Comparison of ENCODE assay signal across 2 cellular contexts in the genomic region with DNA sequence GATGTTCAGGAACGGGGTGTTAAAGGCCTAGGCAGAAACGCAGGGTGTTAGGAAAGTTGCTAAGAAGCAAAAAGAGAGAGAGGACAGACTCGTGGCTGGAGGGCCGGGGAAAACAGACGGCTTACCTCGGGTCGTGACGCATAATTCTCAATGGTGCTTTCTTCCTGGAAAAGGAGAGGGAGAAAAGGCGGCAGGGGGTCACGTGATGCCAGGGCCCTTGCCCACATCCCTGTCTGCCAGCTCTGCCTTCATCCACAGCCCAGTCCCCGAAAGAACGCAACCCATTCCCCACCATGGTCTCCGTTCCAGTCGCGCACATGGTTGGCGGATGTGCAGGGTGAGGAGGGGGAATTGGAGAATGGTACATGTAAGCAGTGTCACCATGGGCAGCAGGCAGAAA.
TF ChIP-seq lines count a peak whose summit lies in the region.

No MANE protein-coding gene starts in this region.

TF ChIP-seq in A549, 52 proteins besides CTCF, POLR2A, EP300 and RAD21:
- TF ChIP-seq, protein P1, sequence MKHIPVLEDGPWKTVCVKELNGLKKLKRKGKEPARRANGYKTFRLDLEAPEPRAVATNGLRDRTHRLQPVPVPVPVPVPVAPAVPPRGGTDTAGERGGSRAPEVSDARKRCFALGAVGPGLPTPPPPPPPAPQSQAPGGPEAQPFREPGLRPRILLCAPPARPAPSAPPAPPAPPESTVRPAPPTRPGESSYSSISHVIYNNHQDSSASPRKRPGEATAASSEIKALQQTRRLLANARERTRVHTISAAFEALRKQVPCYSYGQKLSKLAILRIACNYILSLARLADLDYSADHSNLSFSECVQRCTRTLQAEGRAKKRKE (CRISPR knock-in tag; IDR thresholded peaks at IDR 0.05; ENCODE audit: low read depth), result no peak
- no peak for TF ChIP-seq KDM5A (IDR thresholded peaks at IDR 0.05)
- TF ChIP-seq FOSB (CRISPR knock-in tag; IDR thresholded peaks at IDR 0.05), result no peak
- TF ChIP-seq, protein P2, sequence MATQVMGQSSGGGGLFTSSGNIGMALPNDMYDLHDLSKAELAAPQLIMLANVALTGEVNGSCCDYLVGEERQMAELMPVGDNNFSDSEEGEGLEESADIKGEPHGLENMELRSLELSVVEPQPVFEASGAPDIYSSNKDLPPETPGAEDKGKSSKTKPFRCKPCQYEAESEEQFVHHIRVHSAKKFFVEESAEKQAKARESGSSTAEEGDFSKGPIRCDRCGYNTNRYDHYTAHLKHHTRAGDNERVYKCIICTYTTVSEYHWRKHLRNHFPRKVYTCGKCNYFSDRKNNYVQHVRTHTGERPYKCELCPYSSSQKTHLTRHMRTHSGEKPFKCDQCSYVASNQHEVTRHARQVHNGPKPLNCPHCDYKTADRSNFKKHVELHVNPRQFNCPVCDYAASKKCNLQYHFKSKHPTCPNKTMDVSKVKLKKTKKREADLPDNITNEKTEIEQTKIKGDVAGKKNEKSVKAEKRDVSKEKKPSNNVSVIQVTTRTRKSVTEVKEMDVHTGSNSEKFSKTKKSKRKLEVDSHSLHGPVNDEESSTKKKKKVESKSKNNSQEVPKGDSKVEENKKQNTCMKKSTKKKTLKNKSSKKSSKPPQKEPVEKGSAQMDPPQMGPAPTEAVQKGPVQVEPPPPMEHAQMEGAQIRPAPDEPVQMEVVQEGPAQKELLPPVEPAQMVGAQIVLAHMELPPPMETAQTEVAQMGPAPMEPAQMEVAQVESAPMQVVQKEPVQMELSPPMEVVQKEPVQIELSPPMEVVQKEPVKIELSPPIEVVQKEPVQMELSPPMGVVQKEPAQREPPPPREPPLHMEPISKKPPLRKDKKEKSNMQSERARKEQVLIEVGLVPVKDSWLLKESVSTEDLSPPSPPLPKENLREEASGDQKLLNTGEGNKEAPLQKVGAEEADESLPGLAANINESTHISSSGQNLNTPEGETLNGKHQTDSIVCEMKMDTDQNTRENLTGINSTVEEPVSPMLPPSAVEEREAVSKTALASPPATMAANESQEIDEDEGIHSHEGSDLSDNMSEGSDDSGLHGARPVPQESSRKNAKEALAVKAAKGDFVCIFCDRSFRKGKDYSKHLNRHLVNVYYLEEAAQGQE (IDR thresholded peaks at IDR 0.05), result no peak
- TF ChIP-seq, protein P3, sequence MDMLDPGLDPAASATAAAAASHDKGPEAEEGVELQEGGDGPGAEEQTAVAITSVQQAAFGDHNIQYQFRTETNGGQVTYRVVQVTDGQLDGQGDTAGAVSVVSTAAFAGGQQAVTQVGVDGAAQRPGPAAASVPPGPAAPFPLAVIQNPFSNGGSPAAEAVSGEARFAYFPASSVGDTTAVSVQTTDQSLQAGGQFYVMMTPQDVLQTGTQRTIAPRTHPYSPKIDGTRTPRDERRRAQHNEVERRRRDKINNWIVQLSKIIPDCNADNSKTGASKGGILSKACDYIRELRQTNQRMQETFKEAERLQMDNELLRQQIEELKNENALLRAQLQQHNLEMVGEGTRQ (IDR thresholded peaks at IDR 0.05), result peak; percentile 59
- TF ChIP-seq CBX8 (IDR thresholded peaks at IDR 0.05), result no peak
- no peak for TF ChIP-seq HOXB13 (CRISPR knock-in tag; IDR thresholded peaks at IDR 0.05; ENCODE audit: low read depth)

TF ChIP-seq in Ishikawa, 13 proteins besides CTCF, POLR2A, EP300 and RAD21:
- TF ChIP-seq, protein P4, sequence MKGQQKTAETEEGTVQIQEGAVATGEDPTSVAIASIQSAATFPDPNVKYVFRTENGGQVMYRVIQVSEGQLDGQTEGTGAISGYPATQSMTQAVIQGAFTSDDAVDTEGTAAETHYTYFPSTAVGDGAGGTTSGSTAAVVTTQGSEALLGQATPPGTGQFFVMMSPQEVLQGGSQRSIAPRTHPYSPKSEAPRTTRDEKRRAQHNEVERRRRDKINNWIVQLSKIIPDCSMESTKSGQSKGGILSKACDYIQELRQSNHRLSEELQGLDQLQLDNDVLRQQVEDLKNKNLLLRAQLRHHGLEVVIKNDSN (IDR thresholded peaks at IDR 0.05), result peak; percentile 36; the same call in 1 of the 2 replicates
- TF ChIP-seq TCF12 (IDR thresholded peaks at IDR 0.05; ENCODE audit: low read depth), result no peak
- no peak for TF ChIP-seq ZBTB7A (IDR thresholded peaks at IDR 0.05; ENCODE audit: low read depth)
